Comparison of ENCODE assay signal across 1 cellular context in genomic region chr6:74892091-74892490, GRCh38.
TF ChIP-seq lines count a peak whose summit lies in the region.

No MANE protein-coding gene starts in this region.

TF ChIP-seq in IMR-90, 13 proteins besides CTCF, POLR2A, EP300 and RAD21 (continued from another document):
- TF ChIP-seq USF2 (IDR thresholded peaks at IDR 0.05; ENCODE audit: low read depth, low read length), result no peak
- TF ChIP-seq RCOR1 (IDR thresholded peaks at IDR 0.05; ENCODE audit: insufficient replicate concordance, low read length), result no peak
- no peak for TF ChIP-seq MXI1 (IDR thresholded peaks at IDR 0.05; ENCODE audit: borderline replicate concordance, low read depth, low read length)
- no peak for TF ChIP-seq FOS (IDR thresholded peaks at IDR 0.05; ENCODE audit: low read depth, low read length)
